Comparison of ENCODE assay signal across 3 cellular contexts in the genomic region with DNA sequence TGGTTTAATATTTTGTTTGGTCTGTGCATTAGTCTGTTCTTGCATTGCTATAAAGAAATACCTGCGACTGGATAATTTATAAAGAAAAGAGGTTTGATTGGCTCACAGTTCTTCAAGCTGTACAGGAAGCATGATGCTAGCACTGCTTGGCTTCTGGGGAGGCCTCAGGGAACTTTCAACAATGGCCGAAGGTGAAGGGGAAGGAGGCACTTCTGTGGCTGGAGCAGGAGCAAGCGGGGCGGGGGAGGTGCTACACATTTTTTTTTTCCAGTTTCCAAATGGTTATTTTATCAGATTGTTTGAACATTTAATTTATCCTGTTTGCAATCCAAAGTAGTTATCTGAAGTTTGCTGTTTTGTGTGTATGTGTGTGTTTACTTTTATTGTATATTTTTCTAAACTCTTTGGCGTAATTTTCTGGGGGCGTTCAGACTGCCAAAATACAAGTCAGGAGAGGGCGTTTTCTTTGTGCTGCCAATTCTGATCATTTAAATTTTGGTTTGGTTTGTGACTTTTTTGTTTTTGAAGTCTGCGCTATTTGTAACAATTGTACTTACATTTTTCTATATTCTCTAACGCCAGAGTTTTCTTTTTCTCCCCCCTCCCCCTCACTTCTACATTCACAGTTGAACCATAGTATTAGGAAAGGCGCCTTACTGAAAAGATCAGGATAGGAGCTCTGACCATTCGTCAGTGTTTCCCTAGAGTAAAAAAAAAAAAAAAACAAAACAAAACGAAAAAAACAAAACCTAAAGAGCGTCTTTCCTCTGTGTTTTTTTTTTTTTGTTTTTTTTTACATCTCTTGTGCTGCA.
TF ChIP-seq lines count a peak whose summit lies in the region.

No MANE protein-coding gene starts in this region.

TF ChIP-seq in GM23338, 12 proteins besides CTCF, POLR2A, EP300 and RAD21 (continues in another document):
- TF ChIP-seq CREB1 (CRISPR knock-in tag; IDR thresholded peaks at IDR 0.05; ENCODE audit: low read depth) (no peak), ZNF114 (CRISPR knock-in tag; IDR thresholded peaks at IDR 0.05) (no peak), POLR2AphosphoS5 (IDR thresholded peaks at IDR 0.05; ENCODE audit: low read depth) (no peak), ZNF331 (CRISPR knock-in tag; IDR thresholded peaks at IDR 0.05; ENCODE audit: low read depth) (no peak)
- TF ChIP-seq, protein P1, sequence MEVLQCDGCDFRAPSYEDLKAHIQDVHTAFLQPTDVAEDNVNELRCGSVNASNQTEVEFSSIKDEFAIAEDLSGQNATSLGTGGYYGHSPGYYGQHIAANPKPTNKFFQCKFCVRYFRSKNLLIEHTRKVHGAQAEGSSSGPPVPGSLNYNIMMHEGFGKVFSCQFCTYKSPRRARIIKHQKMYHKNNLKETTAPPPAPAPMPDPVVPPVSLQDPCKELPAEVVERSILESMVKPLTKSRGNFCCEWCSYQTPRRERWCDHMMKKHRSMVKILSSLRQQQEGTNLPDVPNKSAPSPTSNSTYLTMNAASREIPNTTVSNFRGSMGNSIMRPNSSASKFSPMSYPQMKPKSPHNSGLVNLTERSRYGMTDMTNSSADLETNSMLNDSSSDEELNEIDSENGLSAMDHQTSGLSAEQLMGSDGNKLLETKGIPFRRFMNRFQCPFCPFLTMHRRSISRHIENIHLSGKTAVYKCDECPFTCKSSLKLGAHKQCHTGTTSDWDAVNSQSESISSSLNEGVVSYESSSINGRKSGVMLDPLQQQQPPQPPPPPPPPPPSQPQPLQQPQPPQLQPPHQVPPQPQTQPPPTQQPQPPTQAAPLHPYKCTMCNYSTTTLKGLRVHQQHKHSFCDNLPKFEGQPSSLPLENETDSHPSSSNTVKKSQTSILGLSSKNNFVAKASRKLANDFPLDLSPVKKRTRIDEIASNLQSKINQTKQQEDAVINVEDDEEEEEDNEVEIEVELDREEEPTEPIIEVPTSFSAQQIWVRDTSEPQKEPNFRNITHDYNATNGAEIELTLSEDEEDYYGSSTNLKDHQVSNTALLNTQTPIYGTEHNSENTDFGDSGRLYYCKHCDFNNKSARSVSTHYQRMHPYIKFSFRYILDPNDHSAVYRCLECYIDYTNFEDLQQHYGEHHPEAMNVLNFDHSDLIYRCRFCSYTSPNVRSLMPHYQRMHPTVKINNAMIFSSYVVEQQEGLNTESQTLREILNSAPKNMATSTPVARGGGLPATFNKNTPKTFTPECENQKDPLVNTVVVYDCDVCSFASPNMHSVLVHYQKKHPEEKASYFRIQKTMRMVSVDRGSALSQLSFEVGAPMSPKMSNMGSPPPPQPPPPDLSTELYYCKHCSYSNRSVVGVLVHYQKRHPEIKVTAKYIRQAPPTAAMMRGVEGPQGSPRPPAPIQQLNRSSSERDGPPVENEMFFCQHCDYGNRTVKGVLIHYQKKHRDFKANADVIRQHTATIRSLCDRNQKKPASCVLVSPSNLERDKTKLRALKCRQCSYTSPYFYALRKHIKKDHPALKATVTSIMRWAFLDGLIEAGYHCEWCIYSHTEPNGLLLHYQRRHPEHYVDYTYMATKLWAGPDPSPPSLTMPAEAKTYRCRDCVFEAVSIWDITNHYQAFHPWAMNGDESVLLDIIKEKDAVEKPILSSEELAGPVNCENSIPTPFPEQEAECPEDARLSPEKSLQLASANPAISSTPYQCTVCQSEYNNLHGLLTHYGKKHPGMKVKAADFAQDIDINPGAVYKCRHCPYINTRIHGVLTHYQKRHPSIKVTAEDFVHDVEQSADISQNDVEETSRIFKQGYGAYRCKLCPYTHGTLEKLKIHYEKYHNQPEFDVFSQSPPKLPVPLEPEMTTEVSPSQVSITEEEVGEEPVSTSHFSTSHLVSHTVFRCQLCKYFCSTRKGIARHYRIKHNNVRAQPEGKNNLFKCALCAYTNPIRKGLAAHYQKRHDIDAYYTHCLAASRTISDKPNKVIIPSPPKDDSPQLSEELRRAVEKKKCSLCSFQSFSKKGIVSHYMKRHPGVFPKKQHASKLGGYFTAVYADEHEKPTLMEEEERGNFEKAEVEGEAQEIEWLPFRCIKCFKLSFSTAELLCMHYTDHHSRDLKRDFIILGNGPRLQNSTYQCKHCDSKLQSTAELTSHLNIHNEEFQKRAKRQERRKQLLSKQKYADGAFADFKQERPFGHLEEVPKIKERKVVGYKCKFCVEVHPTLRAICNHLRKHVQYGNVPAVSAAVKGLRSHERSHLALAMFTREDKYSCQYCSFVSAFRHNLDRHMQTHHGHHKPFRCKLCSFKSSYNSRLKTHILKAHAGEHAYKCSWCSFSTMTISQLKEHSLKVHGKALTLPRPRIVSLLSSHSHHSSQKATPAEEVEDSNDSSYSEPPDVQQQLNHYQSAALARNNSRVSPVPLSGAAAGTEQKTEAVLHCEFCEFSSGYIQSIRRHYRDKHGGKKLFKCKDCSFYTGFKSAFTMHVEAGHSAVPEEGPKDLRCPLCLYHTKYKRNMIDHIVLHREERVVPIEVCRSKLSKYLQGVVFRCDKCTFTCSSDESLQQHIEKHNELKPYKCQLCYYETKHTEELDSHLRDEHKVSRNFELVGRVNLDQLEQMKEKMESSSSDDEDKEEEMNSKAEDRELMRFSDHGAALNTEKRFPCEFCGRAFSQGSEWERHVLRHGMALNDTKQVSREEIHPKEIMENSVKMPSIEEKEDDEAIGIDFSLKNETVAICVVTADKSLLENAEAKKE (CRISPR knock-in tag; IDR thresholded peaks at IDR 0.05), result no peak

TF ChIP-seq in IMR-90, 13 proteins besides CTCF, POLR2A, EP300 and RAD21:
- TF ChIP-seq CEBPB (IDR thresholded peaks at IDR 0.05; ENCODE audit: low read depth, low read length), result no peak
- no peak for TF ChIP-seq RCOR1 (IDR thresholded peaks at IDR 0.05; ENCODE audit: insufficient replicate concordance, low read length)
- no peak for TF ChIP-seq MAZ (IDR thresholded peaks at IDR 0.05; ENCODE audit: borderline replicate concordance, low read depth, low read length)
- TF ChIP-seq MAFK (IDR thresholded peaks at IDR 0.05; ENCODE audit: low read depth, low read length), result no peak
- TF ChIP-seq, protein P2, sequence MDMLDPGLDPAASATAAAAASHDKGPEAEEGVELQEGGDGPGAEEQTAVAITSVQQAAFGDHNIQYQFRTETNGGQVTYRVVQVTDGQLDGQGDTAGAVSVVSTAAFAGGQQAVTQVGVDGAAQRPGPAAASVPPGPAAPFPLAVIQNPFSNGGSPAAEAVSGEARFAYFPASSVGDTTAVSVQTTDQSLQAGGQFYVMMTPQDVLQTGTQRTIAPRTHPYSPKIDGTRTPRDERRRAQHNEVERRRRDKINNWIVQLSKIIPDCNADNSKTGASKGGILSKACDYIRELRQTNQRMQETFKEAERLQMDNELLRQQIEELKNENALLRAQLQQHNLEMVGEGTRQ (IDR thresholded peaks at IDR 0.05; ENCODE audit: low read depth, low read length), result no peak
- no peak for TF ChIP-seq MXI1 (IDR thresholded peaks at IDR 0.05; ENCODE audit: borderline replicate concordance, low read depth, low read length)
- no peak for TF ChIP-seq SMC3 (IDR thresholded peaks at IDR 0.05; ENCODE audit: low read depth, low read length)
- TF ChIP-seq FOS (IDR thresholded peaks at IDR 0.05; ENCODE audit: low read depth, low read length), result no peak
- no peak for TF ChIP-seq RFX5 (IDR thresholded peaks at IDR 0.05; ENCODE audit: low read depth, low read length)
- TF ChIP-seq BHLHE40 (IDR thresholded peaks at IDR 0.05; ENCODE audit: low read depth, low read length), result no peak
- no peak for TF ChIP-seq CHD1 (IDR thresholded peaks at IDR 0.05; ENCODE audit: low read depth, low read length)
- TF ChIP-seq, protein P3, sequence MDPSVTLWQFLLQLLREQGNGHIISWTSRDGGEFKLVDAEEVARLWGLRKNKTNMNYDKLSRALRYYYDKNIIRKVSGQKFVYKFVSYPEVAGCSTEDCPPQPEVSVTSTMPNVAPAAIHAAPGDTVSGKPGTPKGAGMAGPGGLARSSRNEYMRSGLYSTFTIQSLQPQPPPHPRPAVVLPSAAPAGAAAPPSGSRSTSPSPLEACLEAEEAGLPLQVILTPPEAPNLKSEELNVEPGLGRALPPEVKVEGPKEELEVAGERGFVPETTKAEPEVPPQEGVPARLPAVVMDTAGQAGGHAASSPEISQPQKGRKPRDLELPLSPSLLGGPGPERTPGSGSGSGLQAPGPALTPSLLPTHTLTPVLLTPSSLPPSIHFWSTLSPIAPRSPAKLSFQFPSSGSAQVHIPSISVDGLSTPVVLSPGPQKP (IDR thresholded peaks at IDR 0.05; ENCODE audit: borderline replicate concordance, low read depth, low read length), result no peak
- TF ChIP-seq NFE2L2 (IDR thresholded peaks at IDR 0.05; ENCODE audit: low read depth, low read length), result no peak
TF ChIP-seq in IMR-90: peak in this region for 0.

TF ChIP-seq in H1, 55 proteins besides CTCF, POLR2A, EP300 and RAD21:
- TF ChIP-seq POU5F1 (IDR thresholded peaks at IDR 0.05; ENCODE audit: low read depth, low read length), result no peak
- TF ChIP-seq KDM1A (IDR thresholded peaks at IDR 0.05; ENCODE audit: borderline replicate concordance, low read length), result no peak
- peak; percentile 84 for TF ChIP-seq YY1 (IDR thresholded peaks at IDR 0.05; ENCODE audit: low read depth, low read length)
- TF ChIP-seq CEBPB (IDR thresholded peaks at IDR 0.05; ENCODE audit: low read depth, low read length), result no peak
- TF ChIP-seq CBX8 (IDR thresholded peaks at IDR 0.05; ENCODE audit: borderline replicate concordance, low read depth, low read length), result no peak
- TF ChIP-seq SRF (IDR thresholded peaks at IDR 0.05; ENCODE audit: low read depth, low read length), result no peak
- TF ChIP-seq, protein P4, sequence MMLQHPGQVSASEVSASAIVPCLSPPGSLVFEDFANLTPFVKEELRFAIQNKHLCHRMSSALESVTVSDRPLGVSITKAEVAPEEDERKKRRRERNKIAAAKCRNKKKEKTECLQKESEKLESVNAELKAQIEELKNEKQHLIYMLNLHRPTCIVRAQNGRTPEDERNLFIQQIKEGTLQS (IDR thresholded peaks at IDR 0.05; ENCODE audit: insufficient read depth, low read depth, low read length), result no peak
TF ChIP-seq in H1: peak in this region for 1.
